ENCODE assay signal across 2 cellular contexts in genomic region chr6:35839019-35839418, GRCh38.
A peak's percentile ranks its signal among the peaks of the same experiment; 100 is the strongest.
TF ChIP-seq lines count a peak whose summit lies in the region.

No MANE protein-coding gene starts in this region.

TF ChIP-seq in Ishikawa, 13 proteins besides CTCF, POLR2A, EP300 and RAD21:
- TF ChIP-seq NFIC (IDR thresholded peaks at IDR 0.05) = peak; percentile 37; the same call in 1 of the 2 replicates
- TF ChIP-seq, protein P1, sequence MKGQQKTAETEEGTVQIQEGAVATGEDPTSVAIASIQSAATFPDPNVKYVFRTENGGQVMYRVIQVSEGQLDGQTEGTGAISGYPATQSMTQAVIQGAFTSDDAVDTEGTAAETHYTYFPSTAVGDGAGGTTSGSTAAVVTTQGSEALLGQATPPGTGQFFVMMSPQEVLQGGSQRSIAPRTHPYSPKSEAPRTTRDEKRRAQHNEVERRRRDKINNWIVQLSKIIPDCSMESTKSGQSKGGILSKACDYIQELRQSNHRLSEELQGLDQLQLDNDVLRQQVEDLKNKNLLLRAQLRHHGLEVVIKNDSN (IDR thresholded peaks at IDR 0.05) = no peak
- TF ChIP-seq, protein P2, sequence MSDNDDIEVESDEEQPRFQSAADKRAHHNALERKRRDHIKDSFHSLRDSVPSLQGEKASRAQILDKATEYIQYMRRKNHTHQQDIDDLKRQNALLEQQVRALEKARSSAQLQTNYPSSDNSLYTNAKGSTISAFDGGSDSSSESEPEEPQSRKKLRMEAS (IDR thresholded peaks at IDR 0.05) = no peak
- TF ChIP-seq, protein P3, sequence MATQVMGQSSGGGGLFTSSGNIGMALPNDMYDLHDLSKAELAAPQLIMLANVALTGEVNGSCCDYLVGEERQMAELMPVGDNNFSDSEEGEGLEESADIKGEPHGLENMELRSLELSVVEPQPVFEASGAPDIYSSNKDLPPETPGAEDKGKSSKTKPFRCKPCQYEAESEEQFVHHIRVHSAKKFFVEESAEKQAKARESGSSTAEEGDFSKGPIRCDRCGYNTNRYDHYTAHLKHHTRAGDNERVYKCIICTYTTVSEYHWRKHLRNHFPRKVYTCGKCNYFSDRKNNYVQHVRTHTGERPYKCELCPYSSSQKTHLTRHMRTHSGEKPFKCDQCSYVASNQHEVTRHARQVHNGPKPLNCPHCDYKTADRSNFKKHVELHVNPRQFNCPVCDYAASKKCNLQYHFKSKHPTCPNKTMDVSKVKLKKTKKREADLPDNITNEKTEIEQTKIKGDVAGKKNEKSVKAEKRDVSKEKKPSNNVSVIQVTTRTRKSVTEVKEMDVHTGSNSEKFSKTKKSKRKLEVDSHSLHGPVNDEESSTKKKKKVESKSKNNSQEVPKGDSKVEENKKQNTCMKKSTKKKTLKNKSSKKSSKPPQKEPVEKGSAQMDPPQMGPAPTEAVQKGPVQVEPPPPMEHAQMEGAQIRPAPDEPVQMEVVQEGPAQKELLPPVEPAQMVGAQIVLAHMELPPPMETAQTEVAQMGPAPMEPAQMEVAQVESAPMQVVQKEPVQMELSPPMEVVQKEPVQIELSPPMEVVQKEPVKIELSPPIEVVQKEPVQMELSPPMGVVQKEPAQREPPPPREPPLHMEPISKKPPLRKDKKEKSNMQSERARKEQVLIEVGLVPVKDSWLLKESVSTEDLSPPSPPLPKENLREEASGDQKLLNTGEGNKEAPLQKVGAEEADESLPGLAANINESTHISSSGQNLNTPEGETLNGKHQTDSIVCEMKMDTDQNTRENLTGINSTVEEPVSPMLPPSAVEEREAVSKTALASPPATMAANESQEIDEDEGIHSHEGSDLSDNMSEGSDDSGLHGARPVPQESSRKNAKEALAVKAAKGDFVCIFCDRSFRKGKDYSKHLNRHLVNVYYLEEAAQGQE (IDR thresholded peaks at IDR 0.05; ENCODE audit: low read depth) = no peak

TF ChIP-seq in K562, 482 proteins besides CTCF, POLR2A, EP300 and RAD21:
- TF ChIP-seq ZNF717 (CRISPR knock-in tag; IDR thresholded peaks at IDR 0.05) (no peak), SLC30A9 (CRISPR knock-in tag; IDR thresholded peaks at IDR 0.05) (no peak), NFIC (IDR thresholded peaks at IDR 0.05) (peak; percentile 95), ZNF512 (tag; IDR thresholded peaks at IDR 0.05) (no peak), ZNF639 (CRISPR knock-in tag; conservative IDR thresholded peaks at IDR 0.05 in 1 of 2, IDR thresholded peaks at IDR 0.05 in 1 of 2) (no peak), WHSC1 (IDR thresholded peaks at IDR 0.05; ENCODE audit: low read length) (no peak), NFIX (CRISPR knock-in tag; IDR thresholded peaks at IDR 0.05; ENCODE audit: low read depth) (peak; percentile 86)
